Comparison of ENCODE assay signal across 13 cellular contexts in genomic region chr12:94955193-94955592, GRCh38. TPM values are rescaled to one million over a fixed set of nuclear protein-coding genes. Genes with fewer than 3 reads are reported as not detected.
A peak's percentile ranks its signal among the peaks of the same experiment; 100 is the strongest.
DNase-seq lines count a peak whose midpoint lies in the region; ATAC-seq and TF ChIP-seq lines count a peak whose summit lies in the region.
"Had no signal": no experiment of that assay in that cellular context is flagged by ENCODE, and none has a peak within 500 bp of the region (broad histone marks: within the 10 kb centered on the region; RNA-seq: fewer than 3 reads in every experiment).

No MANE protein-coding gene starts in this region.

- peaks cover 7% of the 10 kb centered on the region for H3K27me3 Mint-ChIP-seq in endodermal cell (ENCODE audit: insufficient read depth)

- H3K36me3 ChIP-seq in RWPE2 (ENCODE audit: low read depth) (no peaks in the 10 kb centered on the region), hepatocyte (replicated peaks; ENCODE audit: insufficient read depth, low read depth) (no peaks in the 10 kb centered on the region), endodermal cell (ENCODE audit: control insufficient read depth, insufficient read depth, low read length) (no peaks in the 10 kb centered on the region)
- H3K36me3 ChIP-seq: BE2C had no signal

- no peaks in the 10 kb centered on the region for H3K36me3 Mint-ChIP-seq in endodermal cell (ENCODE audit: low read depth)

- H3K4me1 Mint-ChIP-seq in endodermal cell = peaks cover 25% of the 10 kb centered on the region

- no peak for DNase-seq in RWPE2 (ENCODE audit: low spot score)
- DNase-seq in hepatocyte (ENCODE audit: low spot score) = no peak
- no peak for DNase-seq in stimulated activated naive CD8-positive, alpha-beta T cell treated with anti-CD3 and anti-CD28 coated beads, Interleukin-15, Interleukin-2, amounts not matched to agents 100 U/mL and 50 U/mL, for 24 hours
- DNase-seq in endodermal cell = no peak
- DNase-seq in activated CD4-positive, CD25-positive, alpha-beta regulatory T cell (lab: John Stamatoyannopoulos, UW) = no peak
- no peak for DNase-seq in GM03348 (ENCODE audit: low spot score)
- DNase-seq: BE2C; C1 segment of cervical spinal cord; Caco-2; CD4-positive, alpha-beta T cell; HCEC 1CT had no signal

- TF ChIP-seq CTCF in C4-2B (conservative IDR thresholded peaks at IDR 0.05) (no peak), RWPE2 (IDR thresholded peaks at IDR 0.05; ENCODE audit: poor library complexity, severe bottlenecking) (no peak), hepatocyte (IDR thresholded peaks at IDR 0.05; ENCODE audit: poor library complexity) (no peak), endodermal cell (conservative IDR thresholded peaks at IDR 0.05) (no peak)

- H3K4me2 ChIP-seq in hepatocyte = no peak overlapping the region
- H3K4me2 ChIP-seq: GM23338 had no signal

- no peak overlapping the region for H3K4me3 ChIP-seq in RWPE2 (ENCODE audit: severe bottlenecking)
- H3K4me3 ChIP-seq in hepatocyte = no peak overlapping the region
- H3K4me3 ChIP-seq in endodermal cell (ENCODE audit: low read length) = no peak overlapping the region
- H3K4me3 ChIP-seq: GM23338 had no signal

- WGBS in hepatocyte (ENCODE audit: low lambda C conversion rate, missing lambda C conversion rate) = 84% methylated on average over 5 of the region's 5 CpGs
- 78 to 84% methylated on average over 3 to 5 of the region's 5 CpGs for WGBS in endodermal cell (ENCODE audit: insufficient coverage in 1 of 2, insufficient read length in 1 of 2), 2 experiments

- H3K27me3 ChIP-seq in RWPE2 (ENCODE audit: insufficient read depth, poor library complexity, severe bottlenecking) = no peaks in the 10 kb centered on the region
- no peaks in the 10 kb centered on the region for H3K27me3 ChIP-seq in hepatocyte
- H3K27me3 ChIP-seq in endodermal cell (ENCODE audit: control insufficient read depth, insufficient read depth, low read length, poor library complexity, severe bottlenecking) = no peaks in the 10 kb centered on the region

- H3K9ac ChIP-seq in endodermal cell (ENCODE audit: extremely low read depth, low read length, poor library complexity, severe bottlenecking) = no peak overlapping the region

- H2AFZ ChIP-seq in hepatocyte = no peak overlapping the region

- H3K9me3 ChIP-seq in RWPE2 (ENCODE audit: severe bottlenecking) = no peaks in the 10 kb centered on the region
- H3K9me3 ChIP-seq in hepatocyte (ENCODE audit: low read depth) = no peaks in the 10 kb centered on the region
- H3K9me3 ChIP-seq in endodermal cell (ENCODE audit: control insufficient read depth, low read length) = no peaks in the 10 kb centered on the region
- H3K9me3 ChIP-seq: BE2C, Caco-2 had no signal

- no peaks in the 10 kb centered on the region for H4K20me1 ChIP-seq in hepatocyte (ENCODE audit: insufficient read depth, poor library complexity, severe bottlenecking)

- H3K79me2 ChIP-seq in hepatocyte = no peaks in the 10 kb centered on the region

- H3K9me3 Mint-ChIP-seq in endodermal cell = no peaks in the 10 kb centered on the region
- H3K9me3 Mint-ChIP-seq: CD4-positive, alpha-beta T cell; GM23338 had no signal

- no peak overlapping the region for H3K27ac Mint-ChIP-seq in endodermal cell
- H3K27ac Mint-ChIP-seq: CD4-positive, alpha-beta T cell; GM23338 had no signal

- H3K27ac ChIP-seq in C4-2B (peak overlapping the region; percentile 50; the same call in 1 of the 2 replicates), RWPE2 (ENCODE audit: poor library complexity, severe bottlenecking) (peak overlapping the region; percentile 88), hepatocyte (peak overlapping the region; percentile 80), endodermal cell (ENCODE audit: low read depth, low read length) (no peak overlapping the region)

- ATAC-seq in RWPE2 (ENCODE audit: low read depth) = no peak
- ATAC-seq in stimulated activated naive CD8-positive, alpha-beta T cell treated with anti-CD3 and anti-CD28 coated beads, Interleukin-15, Interleukin-2, amounts not matched to agents 100 U/mL and 50 U/mL, for 24 hours = peak; percentile 49
- ATAC-seq: GM23338 had no signal

- H3K4me1 ChIP-seq in RWPE2 (ENCODE audit: insufficient read depth, poor library complexity, severe bottlenecking) (peaks cover 16% of the 10 kb centered on the region), hepatocyte (ENCODE audit: insufficient read depth) (peaks cover 27% of the 10 kb centered on the region), endodermal cell (ENCODE audit: control insufficient read depth, insufficient read depth, low read length) (peaks cover 10% of the 10 kb centered on the region)
- H3K4me1 ChIP-seq: BE2C had no signal

- H3K4me3 Mint-ChIP-seq in endodermal cell = no peak overlapping the region
- H3K4me3 Mint-ChIP-seq: CD4-positive, alpha-beta T cell; GM23338 had no signal

- H3K9me2 ChIP-seq in hepatocyte (replicated peaks; ENCODE audit: insufficient read depth) = no peaks in the 10 kb centered on the region

RNA-seq across cellular contexts. Expression of gene NDUFA12, which starts 48.3 kb away (rescaled TPM):
- total RNA-seq in hepatocyte = 102 and 132 TPM in 2 replicates
- polyA plus RNA-seq in hepatocyte = 149 and 152 TPM in 2 replicates
- total RNA-seq in endodermal cell = 100 to 1,000 TPM; 113 to 131 TPM
- polyA plus RNA-seq in endodermal cell (2013, experiment 1 of 2) = 151 TPM
- 146 TPM for polyA plus RNA-seq in endodermal cell (2013, experiment 2 of 2)
